In genomic region chr3:18288243-18288642, GRCh38 we compare ENCODE assay signal across 19 cellular contexts.
"Had no signal": no experiment of that assay in that cellular context is flagged by ENCODE, and none has a peak within 500 bp of the region (broad histone marks: within the 10 kb centered on the region; RNA-seq: fewer than 3 reads in every experiment).

No MANE protein-coding gene starts in this region.

- FAIRE-seq: kidney had no signal

- H3K4me3 ChIP-seq: adrenal gland, cardiac muscle cell, gastrocnemius medialis, heart left ventricle, lung, spleen, thoracic aorta, upper lobe of left lung had no signal

- H3K27me3 ChIP-seq: adrenal gland, cardiac muscle cell, gastrocnemius medialis, heart left ventricle, neutrophil, spleen, upper lobe of left lung had no signal

- H3K36me3 ChIP-seq: adrenal gland, cardiac muscle cell, gastrocnemius medialis, heart left ventricle, neutrophil, spleen, thoracic aorta, upper lobe of left lung, WERI-Rb-1 had no signal

- H3K4me1 ChIP-seq: adrenal gland, gastrocnemius medialis, heart left ventricle, spleen, upper lobe of left lung had no signal

- H3K9me3 ChIP-seq: adrenal gland, gastrocnemius medialis, neutrophil, spleen, thoracic aorta, upper lobe of left lung had no signal

- DNase-seq: activated CD4-positive, alpha-beta T cell treated with anti-CD3 and anti-CD28 coated beads, Interleukin-2, amount 50 U/mL, for 4 hours; activated gamma-delta T cell treated with Interleukin-2 at 50 U/mL for 16 hours; adrenal gland; effector CD8-positive, alpha-beta T cell; gastrocnemius medialis; heart left ventricle; kidney; spleen; stimulated activated naive B cell treated with anti-CD40 and anti-IgM and Interleukin-4, amounts not matched to agents 10 μg/mL and 1 μg/mL and 100 μg/mL, for 72 hours; upper lobe of left lung; WERI-Rb-1 had no signal

- ATAC-seq: activated naive CD4-positive, alpha-beta T cell treated with anti-CD3 and anti-CD28 coated beads, Interleukin-2, amount 50 U/mL, for 72 hours; esophagus mucosa; gastrocnemius medialis; heart left ventricle; left lobe of liver; natural killer cell treated with Interleukin-12 subunit alpha and Interleukin-12 subunit beta and Interleukin-15 and Interleukin-18, amount 100 ng/mL, for 72 hours; stimulated activated naive B cell treated with anti-CD40 and anti-IgM and Interleukin-4, amounts not matched to agents 10 μg/mL and 1 μg/mL and 100 μg/mL, for 72 hours had no signal

- H3K27ac ChIP-seq: adrenal gland, cardiac muscle cell, gastrocnemius medialis, heart left ventricle, neutrophil, spleen, thoracic aorta, upper lobe of left lung, WERI-Rb-1 had no signal
